Comparison of ENCODE assay signal across 30 cellular contexts in genomic region chr5:122252319-122252718, GRCh38. TPM values are rescaled to one million over a fixed set of nuclear protein-coding genes. Genes with fewer than 3 reads are reported as not detected.
DNase-seq lines count a peak whose midpoint lies in the region; ATAC-seq and TF ChIP-seq lines count a peak whose summit lies in the region.
"Had no signal": no experiment of that assay in that cellular context is flagged by ENCODE, and none has a peak within 500 bp of the region (broad histone marks: within the 10 kb centered on the region; RNA-seq: fewer than 3 reads in every experiment).

No MANE protein-coding gene starts in this region.

- H3K79me2 ChIP-seq in PC-3 (ENCODE audit: low read length): no peaks in the 10 kb centered on the region
- H3K79me2 ChIP-seq in hepatocyte: no peaks in the 10 kb centered on the region

- CTCF ChIA-PET in PC-3 (lab: Charles Lee): no interaction called here

- no peaks in the 10 kb centered on the region for H3K9me2 ChIP-seq in PC-3 (replicated peaks; ENCODE audit: low read length)
- no peaks in the 10 kb centered on the region for H3K9me2 ChIP-seq in hepatocyte (replicated peaks; ENCODE audit: insufficient read depth)

- WGBS in hepatocyte (ENCODE audit: low lambda C conversion rate, missing lambda C conversion rate): 34% methylated on average over 4 of the region's 4 CpGs

- H3K4me2 ChIP-seq in PC-3 (ENCODE audit: low read length) (no peak overlapping the region), hepatocyte (no peak overlapping the region)

- H3F3A ChIP-seq in PC-3 (ENCODE audit: low read length, unreplicated experiment): no peaks in the 10 kb centered on the region

- no peak for TF ChIP-seq CTCF in PC-3 (conservative IDR thresholded peaks at IDR 0.05; ENCODE audit: low read depth, low read length)
- no peak for TF ChIP-seq CTCF in hepatocyte (IDR thresholded peaks at IDR 0.05; ENCODE audit: poor library complexity)

- H3K36me3 ChIP-seq in PC-3 (ENCODE audit: low read depth, low read length): no peaks in the 10 kb centered on the region
- H3K36me3 ChIP-seq in hepatocyte (replicated peaks; ENCODE audit: insufficient read depth, low read depth): no peaks in the 10 kb centered on the region
- H3K36me3 ChIP-seq: adrenal gland, esophagus muscularis mucosa, heart left ventricle, lower lobe of right lung, MG63 had no signal

- ATAC-seq in PC-3: no peak
- ATAC-seq: activated CD8-positive, alpha-beta T cell treated with anti-CD3 and anti-CD28 coated beads, Interleukin-2, amount 10 ng/mL, durations not matched to agents 7 days and 5 days; activated T-helper 17 cell treated with anti-CD3 and anti-CD28 coated beads, Interleukin-2, amount 50 U/mL, for 72 hours; foreskin keratinocyte; GM12878; heart left ventricle; K562; lower lobe of right lung; naive thymus-derived CD8-positive, alpha-beta T cell; psoas muscle; sciatic nerve; stimulated activated naive CD8-positive, alpha-beta T cell treated with anti-CD3 and anti-CD28 coated beads, Interleukin-15, amount 100 ng/mL, for 72 hours had no signal

- H3K4me3 ChIP-seq in PC-3 (ENCODE audit: low read length) (no peak overlapping the region), hepatocyte (no peak overlapping the region)
- H3K4me3 ChIP-seq: adrenal gland, esophagus muscularis mucosa, GM12878, heart left ventricle, K562, lower lobe of right lung, MG63, psoas muscle had no signal

- H4K20me1 ChIP-seq in PC-3 (ENCODE audit: low read length) (no peaks in the 10 kb centered on the region), hepatocyte (ENCODE audit: insufficient read depth, poor library complexity, severe bottlenecking) (no peaks in the 10 kb centered on the region)

- H3K27me3 ChIP-seq in PC-3 (ENCODE audit: low read length) (no peaks in the 10 kb centered on the region), hepatocyte (no peaks in the 10 kb centered on the region)
- H3K27me3 ChIP-seq: adrenal gland, esophagus muscularis mucosa, heart left ventricle, MG63 had no signal

- no TSS peak for BruUV-seq in PC-3 (replicated peaks; lab: Mats Ljungman, UMichigan)

- intact Hi-C loops in PC-3 (cut with micrococcal nuclease): no loop called here

- no peak overlapping the region for H3K27ac ChIP-seq in PC-3 (ENCODE audit: low read length)
- no peak overlapping the region for H3K27ac ChIP-seq in hepatocyte
- H3K27ac ChIP-seq in substantia nigra (ENCODE audit: low read depth, low read length, poor library complexity, severe bottlenecking): no peak overlapping the region
- H3K27ac ChIP-seq: adrenal gland, esophagus muscularis mucosa, foreskin keratinocyte, heart left ventricle, lower lobe of right lung, psoas muscle had no signal

- H3K9ac ChIP-seq in PC-3 (ENCODE audit: low read length): no peak overlapping the region

- H2AFZ ChIP-seq in PC-3 (ENCODE audit: low read length) (no peak overlapping the region), hepatocyte (no peak overlapping the region)

- DNase-seq in COLO668 (lab: John Stamatoyannopoulos, UW; ENCODE audit: unreplicated experiment) (peak; percentile 50), HT-29 (ENCODE audit: low spot score) (peak; percentile 75), PC-3 (peak; percentile 21), hepatocyte (ENCODE audit: low spot score) (peak; percentile 42), AG20443 (ENCODE audit: low spot score) (no peak), substantia nigra (lab: John Stamatoyannopoulos, UW) (no peak), kidney glomerular epithelial cell (lab: John Stamatoyannopoulos, UW) (no peak)
- no peak for DNase-seq in activated CD4-positive, CD25-positive, alpha-beta regulatory T cell treated with anti-CD3 and anti-CD28 coated beads, Interleukin-2, amount 50 U/mL, for 72 hours
- DNase-seq: activated CD8-positive, alpha-beta T cell treated with anti-CD3 and anti-CD28 coated beads, Interleukin-2, amount 10 ng/mL, durations not matched to agents 7 days and 5 days; activated naive CD4-positive, alpha-beta T cell treated with anti-CD3 and anti-CD28 coated beads, Interleukin-2, amount 10 ng/mL, durations not matched to agents 7 days and 5 days; adrenal gland; CD4-positive, alpha-beta memory T cell; foreskin keratinocyte; heart left ventricle; lower lobe of right lung; MG63; naive thymus-derived CD8-positive, alpha-beta T cell; NCI-H1105; NCI-H446 treated with DMSO at 0.1 percent for 48 hours; occipital lobe; OCI-M1; psoas muscle; stimulated activated naive CD8-positive, alpha-beta T cell treated with anti-CD3 and anti-CD28 coated beads, Interleukin-15, amount 100 ng/mL, for 72 hours; T-helper 2 cell had no signal

- H3K4me1 ChIP-seq in PC-3 (ENCODE audit: insufficient read depth, low read length): no peaks in the 10 kb centered on the region
- no peaks in the 10 kb centered on the region for H3K4me1 ChIP-seq in hepatocyte (ENCODE audit: insufficient read depth)
- H3K4me1 ChIP-seq: adrenal gland, esophagus muscularis mucosa, foreskin keratinocyte, heart left ventricle, lower lobe of right lung, psoas muscle had no signal

- POLR2A ChIA-PET in PC-3 (lab: Charles Lee; ENCODE audit: unreplicated experiment): no interaction called here

- H3K9me3 ChIP-seq in PC-3 (ENCODE audit: low read length) (no peaks in the 10 kb centered on the region), hepatocyte (ENCODE audit: low read depth) (peaks cover 12% of the 10 kb centered on the region)

RNA-seq across cellular contexts. Expression of gene SNCAIP, which starts 59.7 kb away (rescaled TPM):
- total RNA-seq in HT-29 (2014; rRNA removed; shearing (Covaris generic)): not detected in 2 replicates
- total RNA-seq in PC-3 (2014; rRNA removed): not detected in 2 replicates
- 19.0 and 19.1 TPM in 2 replicates for total RNA-seq in hepatocyte
- polyA plus RNA-seq in hepatocyte: 7.1 and 11.4 TPM in 2 replicates
- total RNA-seq: A673; activated CD8-positive, alpha-beta T cell treated with anti-CD3 and anti-CD28 coated beads, Interleukin-2, amount 10 ng/mL, durations not matched to agents 7 days and 5 days; activated T-helper 17 cell treated with anti-CD3 and anti-CD28 coated beads, Interleukin-2, amount 50 U/mL, for 72 hours; CD4-positive, alpha-beta memory T cell; foreskin keratinocyte; K562; naive thymus-derived CD8-positive, alpha-beta T cell had no signal
- polyA plus RNA-seq: CD4-positive, alpha-beta memory T cell; naive thymus-derived CD8-positive, alpha-beta T cell had no signal

Comparison
In these comparisons a context has a peak if more than half of its experiments do, and no peak if none do; other contexts are left out.
1. DNase-seq: peak in COLO668 (single experiment), HT-29 (single experiment), PC-3 (single experiment) and hepatocyte (single experiment); none in AG20443 (single experiment), substantia nigra (0 of 49), activated CD4-positive, CD25-positive, alpha-beta regulatory T cell treated with anti-CD3 and anti-CD28 coated beads, Interleukin-2, amount 50 U/mL, for 72 hours (single experiment) and kidney glomerular epithelial cell (single experiment).
2. RNA of gene SNCAIP, which starts 59.7 kb away (total RNA-seq): 19.0 to 19.1 TPM in hepatocyte; not detected in HT-29 and not detected in PC-3; every median in the first group is over 10 times any median in the second.